Comparison of ENCODE assay signal across 17 cellular contexts in genomic region chr1:121517586-121518230, GRCh38.
DNase-seq lines count a peak whose midpoint lies in the region; ATAC-seq and TF ChIP-seq lines count a peak whose summit lies in the region.
"Had no signal": no experiment of that assay in that cellular context is flagged by ENCODE, and none has a peak within 500 bp of the region (broad histone marks: within the 10 kb centered on the region; RNA-seq: fewer than 3 reads in every experiment).

No MANE protein-coding gene starts in this region.

- no peak for ATAC-seq in activated CD8-positive, alpha-beta T cell treated with anti-CD3 and anti-CD28 coated beads, Interleukin-2, amount 10 ng/mL, durations not matched to agents 7 days and 5 days
- ATAC-seq in natural killer cell (no peak), GM19324 (IDR thresholded peaks at IDR 0.05; ENCODE audit: low FRiP score, unreplicated experiment) (no peak)
- ATAC-seq: lower lobe of right lung had no signal

- peaks cover 56% of the 10 kb centered on the region for H3K4me1 Mint-ChIP-seq in activated CD8-positive, alpha-beta T cell treated with anti-CD3 and anti-CD28 coated beads, Interleukin-2, amount 10 ng/mL, durations not matched to agents 7 days and 5 days (ENCODE audit: low read depth)
- H3K4me1 Mint-ChIP-seq in natural killer cell: peaks cover 29% of the 10 kb centered on the region in 2 donors

- H4K20me1 ChIP-seq in Karpas-422 (ENCODE audit: insufficient read depth, low read depth, low read length): no peaks in the 10 kb centered on the region

- POLR2A ChIA-PET in activated CD8-positive, alpha-beta T cell treated with anti-CD3 and anti-CD28 coated beads, Interleukin-2, amount 10 ng/mL, durations not matched to agents 7 days and 5 days (lab: Charles Lee): interaction anchor here (2.1 kb wide), 1 partner anchor 7 kb away, joined by 6 read pairs; no protein-coding TSS in a partner anchor

- H3K36me3 ChIP-seq in Karpas-422 (ENCODE audit: insufficient read depth, low read length): no peaks in the 10 kb centered on the region
- H3K36me3 ChIP-seq: ascending aorta, lower lobe of right lung, Peyer's patch, spleen had no signal

- H3K9me3 Mint-ChIP-seq in activated CD8-positive, alpha-beta T cell treated with anti-CD3 and anti-CD28 coated beads, Interleukin-2, amount 10 ng/mL, durations not matched to agents 7 days and 5 days (ENCODE audit: insufficient read depth): peaks cover 19% of the 10 kb centered on the region
- H3K9me3 Mint-ChIP-seq in natural killer cell: no peaks in the 10 kb centered on the region

- H3K9me2 ChIP-seq in Karpas-422 (replicated peaks; ENCODE audit: insufficient read depth, low read length): no peaks in the 10 kb centered on the region

- intact Hi-C loops in natural killer cell (cut with micrococcal nuclease): no loop called here

- no peaks in the 10 kb centered on the region for H3K27me3 ChIP-seq in Karpas-422 (ENCODE audit: low read length)
- H3K27me3 ChIP-seq: Peyer's patch had no signal

- peak overlapping the region; percentile 85 for H3K4me3 ChIP-seq in Karpas-422 (ENCODE audit: low read length)

- peak overlapping the region; percentile 50 for H3K27ac Mint-ChIP-seq in activated CD8-positive, alpha-beta T cell treated with anti-CD3 and anti-CD28 coated beads, Interleukin-2, amount 10 ng/mL, durations not matched to agents 7 days and 5 days
- peak overlapping the region in 1 of 2 donors; percentile 63 for H3K27ac Mint-ChIP-seq in natural killer cell

- peaks cover 7% of the 10 kb centered on the region; the same call in 1 of the 2 replicates for H3K79me2 ChIP-seq in Karpas-422 (ENCODE audit: low read length)

- H3K36me3 Mint-ChIP-seq in activated CD8-positive, alpha-beta T cell treated with anti-CD3 and anti-CD28 coated beads, Interleukin-2, amount 10 ng/mL, durations not matched to agents 7 days and 5 days (ENCODE audit: low read depth): peaks cover 27% of the 10 kb centered on the region
- no peaks in the 10 kb centered on the region for H3K36me3 Mint-ChIP-seq in natural killer cell

- H3K27ac ChIP-seq in Karpas-422 (ENCODE audit: low read length): peak overlapping the region; percentile 100
- H3K27ac ChIP-seq: ascending aorta, lower lobe of right lung had no signal

- no peaks in the 10 kb centered on the region; the same call in 1 of the 2 replicates for H3K9me3 ChIP-seq in Karpas-422 (ENCODE audit: low read length)
- H3K9me3 ChIP-seq: lower lobe of right lung, Peyer's patch had no signal

- TF ChIP-seq CTCF in natural killer cell (IDR thresholded peaks at IDR 0.05): no peak

- H2AFZ ChIP-seq in Karpas-422 (ENCODE audit: low read length): no peak overlapping the region

- H3K9ac ChIP-seq in Karpas-422 (ENCODE audit: low read length): peak overlapping the region; percentile 97

- peak overlapping the region; percentile 94 for H3K4me3 Mint-ChIP-seq in activated CD8-positive, alpha-beta T cell treated with anti-CD3 and anti-CD28 coated beads, Interleukin-2, amount 10 ng/mL, durations not matched to agents 7 days and 5 days
- H3K4me3 Mint-ChIP-seq in natural killer cell: peak overlapping the region; percentile 90

- CTCF ChIA-PET in activated CD8-positive, alpha-beta T cell treated with anti-CD3 and anti-CD28 coated beads, Interleukin-2, amount 10 ng/mL, durations not matched to agents 7 days and 5 days (lab: Charles Lee): interaction anchor here (0.6 to 2.2 kb wide), 3 partner anchors 12 to 44 kb away, joined by 3 to 6 read pairs (median 3); no protein-coding TSS in a partner anchor

- peaks cover 60% of the 10 kb centered on the region for H3K4me1 ChIP-seq in Karpas-422 (ENCODE audit: low read length)

- H3K4me2 ChIP-seq in Karpas-422 (ENCODE audit: low read depth, low read length, poor library complexity, severe bottlenecking): peak overlapping the region; percentile 98

- peak; percentile 32 for DNase-seq in SIG-M5 treated with dmso at 0.1 percent for 504 hours (lab: John Stamatoyannopoulos, UW; ENCODE audit: unreplicated experiment)
- DNase-seq in SIG-M5 (lab: John Stamatoyannopoulos, UW): no peak
- peak; percentile 77 for DNase-seq in Karpas-422
- DNase-seq in activated CD8-positive, alpha-beta T cell treated with anti-CD3 and anti-CD28 coated beads, Interleukin-2, amount 10 ng/mL, durations not matched to agents 7 days and 5 days: no peak
- no peak for DNase-seq in natural killer cell
- DNase-seq in hepatic stellate cell (ENCODE audit: low spot score): no peak
- no peak for DNase-seq in occipital lobe (lab: John Stamatoyannopoulos, UW)
- DNase-seq: dorsolateral prefrontal cortex, lower lobe of right lung, NCI-H1092, NCI-H345, nucleus accumbens, Peyer's patch, T-helper 9 cell had no signal

- no peaks in the 10 kb centered on the region for H3K27me3 Mint-ChIP-seq in activated CD8-positive, alpha-beta T cell treated with anti-CD3 and anti-CD28 coated beads, Interleukin-2, amount 10 ng/mL, durations not matched to agents 7 days and 5 days (ENCODE audit: low read depth)
- H3K27me3 Mint-ChIP-seq in natural killer cell (ENCODE audit: low read depth in 2 of 2): peaks cover 0 to 5% of the 10 kb centered on the region in 2 donors

Comparison
In these comparisons a context has a peak if more than half of its experiments do, and no peak if none do; other contexts are left out.
1. DNase-seq: peak in SIG-M5 treated with dmso at 0.1 percent for 504 hours (single experiment) and Karpas-422 (single experiment); none in SIG-M5 (single experiment), activated CD8-positive, alpha-beta T cell treated with anti-CD3 and anti-CD28 coated beads, Interleukin-2, amount 10 ng/mL, durations not matched to agents 7 days and 5 days (single experiment), natural killer cell (single experiment), hepatic stellate cell (single experiment) and occipital lobe (single experiment).